26 cellular contexts compared by ENCODE assay signal in the genomic region with DNA sequence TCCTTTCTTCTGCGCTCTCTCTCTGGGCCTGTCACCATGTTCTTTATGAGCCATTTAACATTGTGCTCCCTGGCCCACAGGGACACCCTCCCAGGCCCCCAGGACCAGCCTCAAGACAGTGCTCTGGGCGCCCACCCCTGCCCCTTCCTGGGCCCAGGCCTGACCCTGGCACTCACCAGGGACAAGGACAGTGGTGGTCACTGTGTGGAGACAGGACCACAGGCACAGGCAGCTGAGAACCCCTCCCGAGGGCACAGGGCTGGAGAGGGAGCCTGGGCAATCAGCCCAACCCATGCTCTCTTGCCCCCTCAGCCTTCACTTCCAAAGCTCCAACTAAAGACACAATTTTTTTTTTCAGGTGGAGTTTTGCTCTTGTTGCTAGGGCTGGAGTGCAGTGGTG.
DNase-seq lines count a peak whose midpoint lies in the region; ATAC-seq, FAIRE-seq and TF ChIP-seq lines count a peak whose summit lies in the region.
"Had no signal": no experiment of that assay in that cellular context is flagged by ENCODE, and none has a peak within 500 bp of the region (broad histone marks: within the 10 kb centered on the region; RNA-seq: fewer than 3 reads in every experiment).

No MANE protein-coding gene starts in this region.

- no peak for TF ChIP-seq POLR2A in spleen (IDR thresholded peaks at IDR 0.05)
- no peak for TF ChIP-seq POLR2A in adrenal gland (IDR thresholded peaks at IDR 0.05)

- peak overlapping the region; percentile 87 for H3K27ac Mint-ChIP-seq in activated CD8-positive, alpha-beta memory T cell treated with anti-CD3 and anti-CD28 coated beads, Interleukin-2, amount 10 ng/mL, durations not matched to agents 7 days and 5 days
- peak overlapping the region; percentile 97 to 98 for H3K27ac Mint-ChIP-seq in effector memory CD8-positive, alpha-beta T cell
- no peak overlapping the region for H3K27ac Mint-ChIP-seq in activated T-helper 1 cell treated with anti-CD3 and anti-CD28 coated beads, Interleukin-12 subunit alpha, Interleukin-12 subunit beta, Interleukin-2, Interleukin-4 antibody, amounts not matched to agents 30 ng/mL and 10 ng/mL and 1 ng/mL, durations not matched to agents 14 hours and 24 hours and 36 hours
- H3K27ac Mint-ChIP-seq: activated naive CD4-positive, alpha-beta T cell treated with anti-CD3 and anti-CD28 coated beads for 36 hours; activated T-cell treated with anti-CD3 and anti-CD28 coated beads, Interleukin-2, amount 50 U/mL, for 72 hours; stimulated activated memory B cell treated with anti-CD40 and anti-IgM and Interleukin-4, amounts not matched to agents 10 μg/mL and 1 μg/mL and 100 μg/mL, for 72 hours had no signal

- peak overlapping the region in 3 of 8 donors; percentile 40 to 58 (median 43) for H3K27ac ChIP-seq in spleen
- H3K27ac ChIP-seq in colonic mucosa = no peak overlapping the region
- H3K27ac ChIP-seq in adrenal gland = peak overlapping the region in 2 of 5 donors; percentile 17 to 88
- H3K27ac ChIP-seq: psoas muscle, WERI-Rb-1 had no signal

- DNase-seq in activated CD8-positive, alpha-beta memory T cell treated with anti-CD3 and anti-CD28 coated beads, Interleukin-2, amount 10 ng/mL, durations not matched to agents 7 days and 5 days = no peak
- DNase-seq in activated CD8-positive, alpha-beta memory T cell treated with anti-CD3 and anti-CD28 coated beads, Interleukin-2, amount 50 U/mL, for 48 hours = no peak
- no peak for DNase-seq in HTR-8/SVneo (ENCODE audit: insufficient read length, low spot score)
- no peak for DNase-seq in effector memory CD8-positive, alpha-beta T cell
- peak; percentile 67 for DNase-seq in spleen
- no peak for DNase-seq in colonic mucosa
- no peak for DNase-seq in activated T-helper 1 cell treated with anti-CD3 and anti-CD28 coated beads, Interleukin-12 subunit alpha, Interleukin-12 subunit beta, Interleukin-2, Interleukin-4 antibody, amounts not matched to agents 30 ng/mL and 10 ng/mL and 1 ng/mL, durations not matched to agents 14 hours and 24 hours and 36 hours (ENCODE audit: low spot score)
- DNase-seq in adrenal gland = no peak
- DNase-seq: activated CD4-positive, alpha-beta T cell treated with anti-CD3 and anti-CD28 coated beads for 4 hours; activated naive CD4-positive, alpha-beta T cell treated with anti-CD3 and anti-CD28 coated beads for 36 hours; activated T-cell treated with anti-CD3 and anti-CD28 coated beads, Interleukin-2, amount 50 U/mL, for 72 hours; amniotic stem cell; effector CD8-positive, alpha-beta T cell; hypothalamus; left colon; mesendoderm; NCI-H146; NCI-H345; nucleus accumbens; SIG-M5; T1000; WERI-Rb-1 had no signal

- peaks cover 60% of the 10 kb centered on the region for H3K4me1 Mint-ChIP-seq in activated CD8-positive, alpha-beta memory T cell treated with anti-CD3 and anti-CD28 coated beads, Interleukin-2, amount 10 ng/mL, durations not matched to agents 7 days and 5 days
- peaks cover 55 to 65% of the 10 kb centered on the region in 2 donors for H3K4me1 Mint-ChIP-seq in effector memory CD8-positive, alpha-beta T cell (ENCODE audit: low read depth in 2 of 2)
- peaks cover 21% of the 10 kb centered on the region for H3K4me1 Mint-ChIP-seq in activated T-helper 1 cell treated with anti-CD3 and anti-CD28 coated beads, Interleukin-12 subunit alpha, Interleukin-12 subunit beta, Interleukin-2, Interleukin-4 antibody, amounts not matched to agents 30 ng/mL and 10 ng/mL and 1 ng/mL, durations not matched to agents 14 hours and 24 hours and 36 hours (ENCODE audit: low read depth)

- ATAC-seq in activated CD8-positive, alpha-beta memory T cell treated with anti-CD3 and anti-CD28 coated beads, Interleukin-2, amount 10 ng/mL, durations not matched to agents 7 days and 5 days = no peak
- ATAC-seq in effector memory CD8-positive, alpha-beta T cell (replicated peaks) = no peak
- ATAC-seq: activated T-cell treated with anti-CD3 and anti-CD28 coated beads, Interleukin-2, amount 50 U/mL, for 72 hours; left colon; psoas muscle; stimulated activated memory B cell treated with anti-CD40 and anti-IgM and Interleukin-4, amounts not matched to agents 10 μg/mL and 1 μg/mL and 100 μg/mL, for 72 hours had no signal

- peaks cover 3% of the 10 kb centered on the region for H3K27me3 Mint-ChIP-seq in activated CD8-positive, alpha-beta memory T cell treated with anti-CD3 and anti-CD28 coated beads, Interleukin-2, amount 10 ng/mL, durations not matched to agents 7 days and 5 days
- H3K27me3 Mint-ChIP-seq in effector memory CD8-positive, alpha-beta T cell = no peaks in the 10 kb centered on the region
- peaks cover 3% of the 10 kb centered on the region for H3K27me3 Mint-ChIP-seq in activated T-helper 1 cell treated with anti-CD3 and anti-CD28 coated beads, Interleukin-12 subunit alpha, Interleukin-12 subunit beta, Interleukin-2, Interleukin-4 antibody, amounts not matched to agents 30 ng/mL and 10 ng/mL and 1 ng/mL, durations not matched to agents 14 hours and 24 hours and 36 hours (ENCODE audit: insufficient read depth)

- TF ChIP-seq CTCF in spleen (IDR thresholded peaks at IDR 0.05 in 8 of 11, conservative IDR thresholded peaks at IDR 0.05 in 3 of 11) (no peak), colonic mucosa (IDR thresholded peaks at IDR 0.05) (no peak), adrenal gland (IDR thresholded peaks at IDR 0.05) (no peak)

- H3K36me3 Mint-ChIP-seq in activated CD8-positive, alpha-beta memory T cell treated with anti-CD3 and anti-CD28 coated beads, Interleukin-2, amount 10 ng/mL, durations not matched to agents 7 days and 5 days = peaks cover 9% of the 10 kb centered on the region
- peaks cover 11% of the 10 kb centered on the region for H3K36me3 Mint-ChIP-seq in effector memory CD8-positive, alpha-beta T cell (ENCODE audit: insufficient read depth)
- H3K36me3 Mint-ChIP-seq in activated T-helper 1 cell treated with anti-CD3 and anti-CD28 coated beads, Interleukin-12 subunit alpha, Interleukin-12 subunit beta, Interleukin-2, Interleukin-4 antibody, amounts not matched to agents 30 ng/mL and 10 ng/mL and 1 ng/mL, durations not matched to agents 14 hours and 24 hours and 36 hours (ENCODE audit: low read depth) = no peaks in the 10 kb centered on the region
- H3K36me3 Mint-ChIP-seq: stimulated activated memory B cell treated with anti-CD40 and anti-IgM and Interleukin-4, amounts not matched to agents 10 μg/mL and 1 μg/mL and 100 μg/mL, for 72 hours had no signal

- intact Hi-C loops in spleen (cut with DNase I; ENCODE audit: low total_unique reads) = no loop called here
- intact Hi-C loops in colonic mucosa (cut with DNase I) = no loop called here
- intact Hi-C loops in activated T-helper 1 cell treated with anti-CD3 and anti-CD28 coated beads, Interleukin-12 subunit alpha, Interleukin-12 subunit beta, Interleukin-2, Interleukin-4 antibody, amounts not matched to agents 30 ng/mL and 10 ng/mL and 1 ng/mL, durations not matched to agents 14 hours and 24 hours and 36 hours (cut with micrococcal nuclease) = no loop called here
- intact Hi-C loops in adrenal gland (cut with DNase I) = no loop called here

- H3K4me1 ChIP-seq in spleen (peaks cover 7 to 71% (median 33%) of the 10 kb centered on the region in 6 donors), colonic mucosa (no peaks in the 10 kb centered on the region), adrenal gland (replicated peaks in 1 of 2) (peaks cover 0 to 22% of the 10 kb centered on the region in 2 donors)
- H3K4me1 ChIP-seq: psoas muscle had no signal

- H3K4me3 ChIP-seq in spleen (no peak overlapping the region), colonic mucosa (no peak overlapping the region), adrenal gland (no peak overlapping the region)
- H3K4me3 ChIP-seq: psoas muscle had no signal

- WGBS in spleen, 5 donors = 39 to 69% (median 66%) methylated on average over 2 to 3 of the region's 3 CpGs
- 64 to 92% (median 75%) methylated on average over 2 to 3 of the region's 3 CpGs for WGBS in adrenal gland, 4 donors

- H3K9me3 ChIP-seq in spleen (no peaks in the 10 kb centered on the region), colonic mucosa (no peaks in the 10 kb centered on the region), adrenal gland (replicated peaks in 1 of 3) (no peaks in the 10 kb centered on the region)
- H3K9me3 ChIP-seq: psoas muscle had no signal

- H3K9me3 Mint-ChIP-seq in activated CD8-positive, alpha-beta memory T cell treated with anti-CD3 and anti-CD28 coated beads, Interleukin-2, amount 10 ng/mL, durations not matched to agents 7 days and 5 days (ENCODE audit: low read depth) = no peaks in the 10 kb centered on the region
- H3K9me3 Mint-ChIP-seq in effector memory CD8-positive, alpha-beta T cell = no peaks in the 10 kb centered on the region
- H3K9me3 Mint-ChIP-seq in activated T-helper 1 cell treated with anti-CD3 and anti-CD28 coated beads, Interleukin-12 subunit alpha, Interleukin-12 subunit beta, Interleukin-2, Interleukin-4 antibody, amounts not matched to agents 30 ng/mL and 10 ng/mL and 1 ng/mL, durations not matched to agents 14 hours and 24 hours and 36 hours = no peaks in the 10 kb centered on the region
- H3K9me3 Mint-ChIP-seq: activated naive CD4-positive, alpha-beta T cell treated with anti-CD3 and anti-CD28 coated beads for 36 hours; activated T-cell treated with anti-CD3 and anti-CD28 coated beads, Interleukin-2, amount 50 U/mL, for 72 hours; stimulated activated memory B cell treated with anti-CD40 and anti-IgM and Interleukin-4, amounts not matched to agents 10 μg/mL and 1 μg/mL and 100 μg/mL, for 72 hours had no signal

- peak overlapping the region; percentile 39 for H3K4me3 Mint-ChIP-seq in activated CD8-positive, alpha-beta memory T cell treated with anti-CD3 and anti-CD28 coated beads, Interleukin-2, amount 10 ng/mL, durations not matched to agents 7 days and 5 days
- peak overlapping the region; percentile 68 for H3K4me3 Mint-ChIP-seq in effector memory CD8-positive, alpha-beta T cell
- no peak overlapping the region for H3K4me3 Mint-ChIP-seq in activated T-helper 1 cell treated with anti-CD3 and anti-CD28 coated beads, Interleukin-12 subunit alpha, Interleukin-12 subunit beta, Interleukin-2, Interleukin-4 antibody, amounts not matched to agents 30 ng/mL and 10 ng/mL and 1 ng/mL, durations not matched to agents 14 hours and 24 hours and 36 hours
- H3K4me3 Mint-ChIP-seq: activated naive CD4-positive, alpha-beta T cell treated with anti-CD3 and anti-CD28 coated beads for 36 hours; activated T-cell treated with anti-CD3 and anti-CD28 coated beads, Interleukin-2, amount 50 U/mL, for 72 hours; stimulated activated memory B cell treated with anti-CD40 and anti-IgM and Interleukin-4, amounts not matched to agents 10 μg/mL and 1 μg/mL and 100 μg/mL, for 72 hours had no signal

- CTCF ChIA-PET in activated CD8-positive, alpha-beta memory T cell treated with anti-CD3 and anti-CD28 coated beads, Interleukin-2, amount 10 ng/mL, durations not matched to agents 7 days and 5 days (lab: Charles Lee) = interaction anchor here (0.6 to 3.1 kb wide), 4 partner anchors 10 to 309 kb away, joined by 3 to 11 read pairs (median 4); no protein-coding TSS in a partner anchor

- no peak overlapping the region for H3K9ac ChIP-seq in colonic mucosa (ENCODE audit: low read depth in 2 of 2, low read length in 2 of 2)

- H3K36me3 ChIP-seq in spleen (no peaks in the 10 kb centered on the region), colonic mucosa (no peaks in the 10 kb centered on the region), adrenal gland (replicated peaks in 1 of 2) (no peaks in the 10 kb centered on the region)

- peak; percentile 65 for FAIRE-seq in HTR-8/SVneo (lab: Jason Lieb, UNC)
- FAIRE-seq: GM12891, urothelium cell line had no signal

- peaks cover 0 to 64% (median 7%) of the 10 kb centered on the region in 7 donors for H3K27me3 ChIP-seq in spleen (replicated peaks in 1 of 7)
- H3K27me3 ChIP-seq in colonic mucosa = no peaks in the 10 kb centered on the region
- H3K27me3 ChIP-seq in adrenal gland = peaks cover 5% of the 10 kb centered on the region
